8 cellular contexts compared by ENCODE assay signal in the genomic region with DNA sequence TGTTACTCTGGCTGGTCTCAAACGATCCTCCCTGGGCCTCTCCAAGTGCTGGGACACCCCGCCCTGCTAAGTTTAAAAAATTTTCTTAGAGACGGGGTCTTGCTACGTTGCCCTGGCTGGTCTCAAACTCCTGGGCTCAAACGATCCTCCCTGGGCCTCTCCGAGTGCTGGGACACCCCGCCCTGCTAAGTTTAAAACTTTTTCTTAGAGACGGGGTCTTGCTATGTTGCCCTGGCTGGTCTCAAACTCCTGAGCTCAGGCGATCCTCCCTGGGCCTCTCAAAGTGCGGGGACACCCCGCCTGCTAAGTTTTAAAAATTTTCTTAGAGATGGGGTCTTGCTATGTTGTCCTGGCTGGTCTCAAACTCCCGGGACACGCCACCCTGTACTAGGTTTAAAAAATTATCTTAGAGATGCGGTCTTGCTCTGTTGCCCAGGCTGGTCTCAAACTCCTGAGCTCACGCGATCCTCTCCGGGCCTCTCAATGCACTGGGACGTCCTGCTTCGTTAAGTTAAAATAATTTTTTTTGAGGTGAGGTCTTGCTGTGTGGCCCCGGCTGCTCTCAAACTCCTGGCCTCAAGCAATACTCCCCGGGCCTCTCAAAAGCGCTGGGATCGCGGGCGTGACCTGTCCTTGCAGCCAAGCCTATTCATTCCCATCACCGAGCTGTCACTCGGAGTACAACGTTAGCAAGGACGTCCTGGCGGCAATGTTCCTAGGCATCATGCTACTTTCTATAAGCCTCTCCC. TPM values are rescaled to one million over a fixed set of nuclear protein-coding genes. Genes with fewer than 3 reads are reported as not detected.
A peak's percentile ranks its signal among the peaks of the same experiment; 100 is the strongest.
DNase-seq lines count a peak whose midpoint lies in the region; ATAC-seq and TF ChIP-seq lines count a peak whose summit lies in the region.

No MANE protein-coding gene starts in this region.

- H3K4me3 Mint-ChIP-seq in central memory CD8-positive, alpha-beta T cell, result peak overlapping the region; percentile 89
- H3K4me3 Mint-ChIP-seq in mesothelial cell of epicardium, result peak overlapping the region; percentile 93

- no peaks in the 10 kb centered on the region for H3K4me1 ChIP-seq in urinary bladder (ENCODE audit: insufficient read depth)

- no peak overlapping the region for H3K27ac ChIP-seq in urinary bladder (ENCODE audit: low read depth)

- 52% methylated on average over 30 of the region's 30 CpGs for WGBS in urinary bladder

- ATAC-seq in Right ventricle myocardium superior (ENCODE audit: poor library complexity) (no peak), HG02571 (IDR thresholded peaks at IDR 0.05; ENCODE audit: unreplicated experiment) (no peak)
- no peak for ATAC-seq in central memory CD8-positive, alpha-beta T cell (replicated peaks; ENCODE audit: extremely low read depth, poor library complexity, severe bottlenecking)

- peak overlapping the region; percentile 86 for H3K27ac Mint-ChIP-seq in central memory CD8-positive, alpha-beta T cell (ENCODE audit: low read depth)
- H3K27ac Mint-ChIP-seq in mesothelial cell of epicardium, result peak overlapping the region; percentile 83

- no peaks in the 10 kb centered on the region for H3K9me3 Mint-ChIP-seq in central memory CD8-positive, alpha-beta T cell
- H3K9me3 Mint-ChIP-seq in mesothelial cell of epicardium, result no peaks in the 10 kb centered on the region

- peak; percentile 52 for DNase-seq in Right ventricle myocardium superior
- no peak for DNase-seq in cardiac septum (ENCODE audit: low spot score)
- DNase-seq in central memory CD8-positive, alpha-beta T cell (ENCODE audit: low spot score in 2 of 2), result no peak
- DNase-seq in mesothelial cell of epicardium (ENCODE audit: low spot score in 2 of 2, unreplicated experiment in 2 of 2), result peak in 1 of 2 experiments; percentile 31
- DNase-seq in putamen (ENCODE audit: low spot score), result no peak
- DNase-seq in foreskin melanocyte, result no peak

- H3K4me1 Mint-ChIP-seq in central memory CD8-positive, alpha-beta T cell, result peaks cover 47% of the 10 kb centered on the region
- peaks cover 30% of the 10 kb centered on the region for H3K4me1 Mint-ChIP-seq in mesothelial cell of epicardium

- intact Hi-C loops in Right ventricle myocardium superior (cut with DNase I), result loop anchor here (10.0 kb wide), 1 partner anchor 54 kb away; no protein-coding TSS in a partner anchor
- intact Hi-C loops in cardiac septum (cut with DNase I), result loop anchor here (5.0 to 10.0 kb wide), 3 partner anchors 143 to 934 kb away; a partner anchor contains a TSS

- peaks cover 12% of the 10 kb centered on the region for H3K36me3 ChIP-seq in urinary bladder (ENCODE audit: insufficient read depth)

- H3K36me3 Mint-ChIP-seq in central memory CD8-positive, alpha-beta T cell (ENCODE audit: insufficient read depth), result peaks cover 62% of the 10 kb centered on the region
- peaks cover 37% of the 10 kb centered on the region for H3K36me3 Mint-ChIP-seq in mesothelial cell of epicardium

- TF ChIP-seq CTCF in mesothelial cell of epicardium (IDR thresholded peaks at IDR 0.05; ENCODE audit: unreplicated experiment), result no peak

- peak overlapping the region; percentile 86 for H3K4me3 ChIP-seq in urinary bladder (ENCODE audit: low read depth, low read length)

- no peaks in the 10 kb centered on the region for H3K27me3 Mint-ChIP-seq in central memory CD8-positive, alpha-beta T cell
- no peaks in the 10 kb centered on the region for H3K27me3 Mint-ChIP-seq in mesothelial cell of epicardium (ENCODE audit: low read depth)

RNA-seq across cellular contexts. Expression of a gene that starts 1.1 kb away (rescaled TPM):
- total RNA-seq in Right ventricle myocardium superior (141 TPM), cardiac septum (147 TPM), mesothelial cell of epicardium (453 to 469 TPM (median 460 TPM) in 3 replicates), urinary bladder (125 TPM)
- polyA plus RNA-seq in urinary bladder, result 587 TPM

RNA-seq across cellular contexts. Expression of a gene that starts 54.2 kb away (rescaled TPM):
- 6.4 TPM for total RNA-seq in Right ventricle myocardium superior
- total RNA-seq in cardiac septum, result 7.6 TPM
- total RNA-seq in mesothelial cell of epicardium, result 0.16 to 0.20 TPM in 2 of 3 replicates, not detected in the other
- 2.5 TPM for total RNA-seq in urinary bladder
- 16.7 TPM for polyA plus RNA-seq in urinary bladder
